Comparison of ENCODE assay signal across 28 cellular contexts in the genomic region with DNA sequence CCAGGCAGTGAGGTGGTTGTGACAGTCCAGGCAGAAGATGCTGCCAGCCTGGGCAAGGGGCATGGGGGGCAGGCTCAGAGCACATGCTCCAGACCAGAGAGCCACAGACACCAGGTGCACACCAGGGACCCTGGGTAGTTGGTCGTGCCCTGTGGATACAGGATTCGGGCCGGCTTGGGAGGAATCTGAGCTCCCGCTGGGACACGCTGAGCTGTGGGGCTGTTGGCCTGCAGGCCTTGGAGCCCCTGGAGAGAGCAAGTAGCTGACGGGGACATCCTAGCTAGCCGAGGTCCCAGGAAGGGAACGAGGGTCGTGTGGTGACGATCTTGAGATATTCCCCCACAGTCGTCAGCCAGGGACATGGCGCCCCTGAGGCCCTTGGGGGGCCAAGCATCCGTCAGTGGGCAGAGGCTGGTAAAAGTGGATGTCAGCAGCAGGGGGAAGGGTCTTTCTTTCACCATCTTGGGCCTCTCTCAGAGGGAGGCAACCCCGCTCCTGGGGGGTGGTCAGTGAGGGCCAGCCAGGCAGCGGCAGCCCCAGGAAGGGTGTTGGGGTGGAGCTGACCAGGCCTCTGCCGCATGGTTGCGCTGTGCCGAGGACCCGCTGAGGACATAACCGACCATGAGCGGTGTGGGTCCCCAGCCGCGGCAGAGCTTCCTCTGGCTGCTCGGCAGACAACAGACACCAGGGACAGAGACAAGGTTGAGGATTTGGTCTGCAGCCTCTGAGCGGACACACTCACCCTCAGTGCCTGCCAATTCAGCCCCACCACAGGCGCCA.
"Had no signal": no experiment of that assay in that cellular context is flagged by ENCODE, and none has a peak within 500 bp of the region (broad histone marks: within the 10 kb centered on the region; RNA-seq: fewer than 3 reads in every experiment).

No MANE protein-coding gene starts in this region.

- H3K9me3 ChIP-seq: left lung, lower lobe of right lung, mucosa of descending colon, ovary, right atrium auricular region, stomach, testis, thyroid gland, transverse colon, upper lobe of right lung had no signal

- H3K4me1 Mint-ChIP-seq: stimulated activated naive B cell treated with anti-CD40 and anti-IgM and Interleukin-4, amounts not matched to agents 10 μg/mL and 1 μg/mL and 100 μg/mL, for 72 hours had no signal

- H3K4me3 ChIP-seq: left lung, lower lobe of right lung, mucosa of descending colon, ovary, right atrium auricular region, skin epidermis, stomach, testis, thyroid gland, transverse colon, upper lobe of right lung had no signal

- H3K36me3 Mint-ChIP-seq: naive thymus-derived CD4-positive, alpha-beta T cell; natural killer cell treated with Interleukin-12 subunit alpha and Interleukin-12 subunit beta and Interleukin-15 and Interleukin-18, amount 100 ng/mL, for 72 hours; stimulated activated naive B cell treated with anti-CD40 and anti-IgM and Interleukin-4, amounts not matched to agents 10 μg/mL and 1 μg/mL and 100 μg/mL, for 72 hours had no signal

- H3K27ac ChIP-seq: left lung, lower lobe of right lung, ovary, right atrium auricular region, skin epidermis, stomach, testis, thyroid gland, transverse colon, upper lobe of right lung had no signal

- DNase-seq: hippocampal formation; left colon; lower lobe of right lung; mammary epithelial cell; mesendoderm; midbrain; mucosa of descending colon; naive thymus-derived CD4-positive, alpha-beta T cell; ovary; stimulated activated CD4-positive, alpha-beta T cell treated with anti-CD3 and anti-CD28 coated beads, Interleukin-12 subunit alpha, Interleukin-12 subunit beta, amount 100 ng/mL, for 4 hours; stimulated activated CD4-positive, alpha-beta T cell treated with anti-CD3 and anti-CD28 coated beads, Interleukin-15, amount 100 ng/mL, for 24 hours; stimulated activated CD4-positive, alpha-beta T cell treated with anti-CD3 and anti-CD28 coated beads, Interleukin-2, amount 100 ng/mL, for 24 hours; stimulated activated CD4-positive, alpha-beta T cell treated with anti-CD3 and anti-CD28 coated beads, Interleukin-4, amount 100 ng/mL, for 1 hour; stimulated activated naive B cell treated with anti-CD40 and anti-IgM and Interleukin-4, amounts not matched to agents 10 μg/mL and 1 μg/mL and 100 μg/mL, for 72 hours; stimulated activated naive CD8-positive, alpha-beta T cell treated with anti-CD3 and anti-CD28 coated beads, Interleukin-15, Interleukin-2, amounts not matched to agents 100 U/mL and 50 U/mL, for 24 hours; stomach; testis; thyroid gland; transverse colon; upper lobe of right lung had no signal

- H3K27me3 Mint-ChIP-seq: naive thymus-derived CD4-positive, alpha-beta T cell; natural killer cell treated with Interleukin-12 subunit alpha and Interleukin-12 subunit beta and Interleukin-15 and Interleukin-18, amount 100 ng/mL, for 72 hours; stimulated activated naive B cell treated with anti-CD40 and anti-IgM and Interleukin-4, amounts not matched to agents 10 μg/mL and 1 μg/mL and 100 μg/mL, for 72 hours had no signal

- ATAC-seq: left colon; left lung; lower lobe of right lung; mucosa of descending colon; naive thymus-derived CD4-positive, alpha-beta T cell; sciatic nerve; stimulated activated naive B cell treated with anti-CD40 and anti-IgM and Interleukin-4, amounts not matched to agents 10 μg/mL and 1 μg/mL and 100 μg/mL, for 72 hours; stimulated activated naive CD8-positive, alpha-beta T cell treated with anti-CD3 and anti-CD28 coated beads, Interleukin-15, Interleukin-2, amounts not matched to agents 100 U/mL and 50 U/mL, for 24 hours; upper lobe of right lung had no signal

- H3K9me3 Mint-ChIP-seq: naive thymus-derived CD4-positive, alpha-beta T cell; natural killer cell treated with Interleukin-12 subunit alpha and Interleukin-12 subunit beta and Interleukin-15 and Interleukin-18, amount 100 ng/mL, for 72 hours; neural crest cell; stimulated activated naive B cell treated with anti-CD40 and anti-IgM and Interleukin-4, amounts not matched to agents 10 μg/mL and 1 μg/mL and 100 μg/mL, for 72 hours had no signal

- H3K27ac Mint-ChIP-seq: natural killer cell treated with Interleukin-12 subunit alpha and Interleukin-12 subunit beta and Interleukin-15 and Interleukin-18, amount 100 ng/mL, for 72 hours; stimulated activated naive B cell treated with anti-CD40 and anti-IgM and Interleukin-4, amounts not matched to agents 10 μg/mL and 1 μg/mL and 100 μg/mL, for 72 hours had no signal

- H3K4me3 Mint-ChIP-seq: naive thymus-derived CD4-positive, alpha-beta T cell; natural killer cell treated with Interleukin-12 subunit alpha and Interleukin-12 subunit beta and Interleukin-15 and Interleukin-18, amount 100 ng/mL, for 72 hours; neural crest cell; stimulated activated naive B cell treated with anti-CD40 and anti-IgM and Interleukin-4, amounts not matched to agents 10 μg/mL and 1 μg/mL and 100 μg/mL, for 72 hours had no signal

- H3K36me3 ChIP-seq: left lung, lower lobe of right lung, ovary, right atrium auricular region, stomach, thyroid gland, transverse colon, upper lobe of right lung had no signal

- FAIRE-seq: keratinocyte, urothelium cell line had no signal

- H3K27me3 ChIP-seq: left lung, ovary, right atrium auricular region, stomach, testis, thyroid gland, transverse colon, upper lobe of right lung had no signal
